Comparison of ENCODE assay signal across 26 cellular contexts in genomic region chr10:58721781-58722180, GRCh38.
"Had no signal": no experiment of that assay in that cellular context is flagged by ENCODE, and none has a peak within 500 bp of the region (broad histone marks: within the 10 kb centered on the region; RNA-seq: fewer than 3 reads in every experiment).

No MANE protein-coding gene starts in this region.

- H3K36me3 ChIP-seq: SJCRH30 had no signal

- H3K4me3 ChIP-seq: body of pancreas, SJCRH30 had no signal

- H3K9me3 Mint-ChIP-seq: activated CD4-positive, alpha-beta memory T cell treated with anti-CD3 and anti-CD28 coated beads, Interleukin-2, amount 10 ng/mL, durations not matched to agents 7 days and 5 days; activated naive CD4-positive, alpha-beta T cell treated with anti-CD3 and anti-CD28 coated beads, Interleukin-2, amount 10 ng/mL, durations not matched to agents 7 days and 5 days; activated naive CD8-positive, alpha-beta T cell treated with anti-CD3 and anti-CD28 coated beads for 36 hours; activated T-cell treated with anti-CD3 and anti-CD28 coated beads, Interleukin-2, amount 50 U/mL, for 72 hours; activated T-helper 2 cell treated with anti-CD3 and anti-CD28 coated beads, Interferon-gamma antibody, Interleukin-2, Interleukin-4, amounts not matched to agents 10 μg/mL and 5 μg/mL and 100 μg/mL, durations not matched to agents 14 hours and 24 hours and 36 hours; T-helper 1 cell treated with Interleukin-12 subunit alpha and Interleukin-12 subunit beta and Interleukin-4 antibody, amounts not matched to agents 30 μg/mL and 1 μg/mL, for 36 hours had no signal

- H3K4me1 Mint-ChIP-seq: activated CD4-positive, alpha-beta memory T cell treated with anti-CD3 and anti-CD28 coated beads, Interleukin-2, amount 10 ng/mL, durations not matched to agents 7 days and 5 days; activated CD4-positive, alpha-beta T cell treated with anti-CD3 and anti-CD28 coated beads for 36 hours; activated naive CD4-positive, alpha-beta T cell treated with anti-CD3 and anti-CD28 coated beads, Interleukin-2, amount 10 ng/mL, durations not matched to agents 7 days and 5 days; activated naive CD8-positive, alpha-beta T cell treated with anti-CD3 and anti-CD28 coated beads for 36 hours had no signal

- H3K27ac ChIP-seq: body of pancreas, KMS-11, RWPE1, SJCRH30 had no signal

- H3K27me3 ChIP-seq: body of pancreas, SJCRH30 had no signal

- H3K27ac Mint-ChIP-seq: activated CD4-positive, alpha-beta memory T cell treated with anti-CD3 and anti-CD28 coated beads, Interleukin-2, amount 10 ng/mL, durations not matched to agents 7 days and 5 days; activated CD4-positive, alpha-beta T cell treated with anti-CD3 and anti-CD28 coated beads for 36 hours; activated naive CD4-positive, alpha-beta T cell treated with anti-CD3 and anti-CD28 coated beads, Interleukin-2, amount 10 ng/mL, durations not matched to agents 7 days and 5 days; activated naive CD8-positive, alpha-beta T cell treated with anti-CD3 and anti-CD28 coated beads for 36 hours; activated T-cell treated with anti-CD3 and anti-CD28 coated beads, Interleukin-2, amount 50 U/mL, for 72 hours; activated T-helper 2 cell treated with anti-CD3 and anti-CD28 coated beads, Interferon-gamma antibody, Interleukin-2, Interleukin-4, amounts not matched to agents 10 μg/mL and 5 μg/mL and 100 μg/mL, durations not matched to agents 14 hours and 24 hours and 36 hours; T-helper 1 cell treated with Interleukin-12 subunit alpha and Interleukin-12 subunit beta and Interleukin-4 antibody, amounts not matched to agents 30 μg/mL and 1 μg/mL, for 36 hours had no signal

- ATAC-seq: activated CD4-positive, alpha-beta T cell treated with anti-CD3 and anti-CD28 coated beads for 36 hours; activated T-cell treated with anti-CD3 and anti-CD28 coated beads, Interleukin-2, amount 50 U/mL, for 72 hours; body of pancreas; Panc1 had no signal

- H3K9me3 ChIP-seq: body of pancreas, SJCRH30 had no signal

- H3K36me3 Mint-ChIP-seq: activated naive CD4-positive, alpha-beta T cell treated with anti-CD3 and anti-CD28 coated beads, Interleukin-2, amount 10 ng/mL, durations not matched to agents 7 days and 5 days; activated naive CD8-positive, alpha-beta T cell treated with anti-CD3 and anti-CD28 coated beads for 36 hours had no signal

- H3K27me3 Mint-ChIP-seq: activated CD4-positive, alpha-beta memory T cell treated with anti-CD3 and anti-CD28 coated beads, Interleukin-2, amount 10 ng/mL, durations not matched to agents 7 days and 5 days; activated CD4-positive, alpha-beta T cell treated with anti-CD3 and anti-CD28 coated beads for 36 hours; activated naive CD4-positive, alpha-beta T cell treated with anti-CD3 and anti-CD28 coated beads, Interleukin-2, amount 10 ng/mL, durations not matched to agents 7 days and 5 days; activated naive CD8-positive, alpha-beta T cell treated with anti-CD3 and anti-CD28 coated beads for 36 hours had no signal

- H3K4me3 Mint-ChIP-seq: activated CD4-positive, alpha-beta memory T cell treated with anti-CD3 and anti-CD28 coated beads, Interleukin-2, amount 10 ng/mL, durations not matched to agents 7 days and 5 days; activated CD4-positive, alpha-beta T cell treated with anti-CD3 and anti-CD28 coated beads for 36 hours; activated naive CD4-positive, alpha-beta T cell treated with anti-CD3 and anti-CD28 coated beads, Interleukin-2, amount 10 ng/mL, durations not matched to agents 7 days and 5 days; activated naive CD8-positive, alpha-beta T cell treated with anti-CD3 and anti-CD28 coated beads for 36 hours; activated T-cell treated with anti-CD3 and anti-CD28 coated beads, Interleukin-2, amount 50 U/mL, for 72 hours; T-helper 1 cell treated with Interleukin-12 subunit alpha and Interleukin-12 subunit beta and Interleukin-4 antibody, amounts not matched to agents 30 μg/mL and 1 μg/mL, for 36 hours had no signal

- DNase-seq: activated CD4-positive, alpha-beta memory T cell treated with anti-CD3 and anti-CD28 coated beads, Interleukin-2, amount 10 ng/mL, durations not matched to agents 7 days and 5 days; activated CD4-positive, alpha-beta T cell treated with anti-CD3 and anti-CD28 coated beads for 36 hours; activated CD4-positive, alpha-beta T cell treated with anti-CD3 and anti-CD28 coated beads, Interleukin-2, amount 50 U/mL, for 1 hour; activated CD4-positive, CD25-positive, alpha-beta regulatory T cell; activated gamma-delta T cell treated with Interleukin-2 at 50 U/mL for 16 hours; activated naive CD4-positive, alpha-beta T cell treated with anti-CD3 and anti-CD28 coated beads, Interleukin-2, amount 10 ng/mL, durations not matched to agents 7 days and 5 days; activated naive CD8-positive, alpha-beta T cell treated with anti-CD3 and anti-CD28 coated beads for 36 hours; activated T-cell treated with anti-CD3 and anti-CD28 coated beads for 4 hours; activated T-cell treated with anti-CD3 and anti-CD28 coated beads, Interleukin-2, amount 50 U/mL, for 72 hours; body of pancreas; central memory CD4-positive, alpha-beta T cell; NCI-H1092 treated with DMSO at 0.1 percent for 48 hours; NCI-H1417 treated with DMSO at 0.1 percent for 48 hours; NCI-H1694 treated with DMSO at 0.1 percent for 48 hours; NCI-H2029 treated with DMSO at 0.1 percent for 48 hours; NCI-H510A treated with DMSO at 0.1 percent for 48 hours; NCI-H69; NK-92 treated with Interleukin-12 subunit alpha and Interleukin-12 subunit beta, amount 100 ng/mL, for 24 hours; OCI-M1; Right ventricle myocardium superior; SJCRH30 had no signal
